In genomic region chr5:138438724-138439536, GRCh38 we compare ENCODE assay signal across 8 cellular contexts. TPM values are rescaled to one million over a fixed set of nuclear protein-coding genes. Genes with fewer than 3 reads are reported as not detected.
DNase-seq lines count a peak whose midpoint lies in the region; ATAC-seq and TF ChIP-seq lines count a peak whose summit lies in the region.

Gene REEP2 (plus strand): TSS chr5:138439057. CDS start chr5:138439209, 152 bp downstream.

- TF ChIP-seq EP300 in ovary (IDR thresholded peaks at IDR 0.05): no peak

- H3K4me1 ChIP-seq in Peyer's patch (peaks cover 0 to 7% (median 2%) of the 10 kb centered on the region in 4 donors), ovary (ENCODE audit: insufficient read depth) (peaks cover 3% of the 10 kb centered on the region), urinary bladder (ENCODE audit: insufficient read depth) (peaks cover 1% of the 10 kb centered on the region)

- H3K36me3 ChIP-seq in Peyer's patch (peaks cover 0 to 27% (median 0%) of the 10 kb centered on the region in 3 donors), ovary (no peaks in the 10 kb centered on the region), urinary bladder (ENCODE audit: insufficient read depth) (peaks cover 3% of the 10 kb centered on the region)

- WGBS in ovary, 3 donors: 0 to 1% (median 1%) methylated on average over 53 to 68 of the region's 68 CpGs
- WGBS in urinary bladder: under 1% methylated on average over 68 of the region's 68 CpGs

- H3K27ac ChIP-seq in 22Rv1: peak within 1 kb of the TSS; percentile 29
- H3K27ac ChIP-seq in Peyer's patch: no peak within 1 kb of the TSS
- no peak within 1 kb of the TSS for H3K27ac ChIP-seq in ovary
- no peak within 1 kb of the TSS for H3K27ac ChIP-seq in urinary bladder (ENCODE audit: low read depth)

- no peak for TF ChIP-seq CTCF in 22Rv1 (IDR thresholded peaks at IDR 0.05)
- no peak for TF ChIP-seq CTCF in Peyer's patch (IDR thresholded peaks at IDR 0.05)
- no peak for TF ChIP-seq CTCF in ovary (IDR thresholded peaks at IDR 0.05)

- no peaks in the 10 kb centered on the region for H3K9me3 ChIP-seq in Peyer's patch
- H3K9me3 ChIP-seq in ovary: no peaks in the 10 kb centered on the region

- TF ChIP-seq POLR2A in Peyer's patch (IDR thresholded peaks at IDR 0.05) (no peak), ovary (IDR thresholded peaks at IDR 0.05) (no peak)

- peak in 2 of 3 donors; percentile 32 to 62 for DNase-seq in Peyer's patch
- DNase-seq in activated naive CD4-positive, alpha-beta T cell treated with Interleukin-2 at 50 U/mL for 16 hours: peak; percentile 77
- DNase-seq in globus pallidus (ENCODE audit: low spot score): peak; percentile 22
- DNase-seq in ovary: peak in 4 of 5 donors; percentile 35 to 66 (median 55)

- H3K27me3 ChIP-seq in Peyer's patch: no peaks in the 10 kb centered on the region
- H3K27me3 ChIP-seq in ovary: no peaks in the 10 kb centered on the region

- ATAC-seq in GM18868 (IDR thresholded peaks at IDR 0.05; ENCODE audit: unreplicated experiment) (peak; percentile 85), HG03460 (IDR thresholded peaks at IDR 0.05; ENCODE audit: unreplicated experiment) (peak; percentile 71)

- intact Hi-C loops in ovary (cut with DNase I): no loop called here

- H3K4me3 ChIP-seq in Peyer's patch: peak within 1 kb of the TSS; percentile 31 to 57 (median 48)
- peak within 1 kb of the TSS; percentile 29 for H3K4me3 ChIP-seq in ovary
- H3K4me3 ChIP-seq in urinary bladder (ENCODE audit: low read depth, low read length): peak within 1 kb of the TSS; percentile 51

RNA-seq across cellular contexts. Expression of gene REEP2, which starts in this region (rescaled TPM):
- 10 to 100 TPM in 1 of 4 donors, 1 to 10 TPM in 3; 1.7 to 10.7 (median 2.1) TPM for total RNA-seq in Peyer's patch
- 10 to 100 TPM in 1 of 7 donors, 1 to 10 TPM in 6; 3.5 to 11.4 (median 5.7) TPM for total RNA-seq in ovary
- 1 to 10 TPM; 3.5 to 8.0 TPM for polyA plus RNA-seq in ovary
- total RNA-seq in urinary bladder: 5.3 TPM
- polyA plus RNA-seq in urinary bladder: 17.6 TPM

Comparison
In these comparisons a context has a peak if more than half of its experiments do, and no peak if none do; other contexts are left out.
1. DNase-seq: peak in every context shown above with its lines; median percentile 77 in activated naive CD4-positive, alpha-beta T cell treated with Interleukin-2 at 50 U/mL for 16 hours; 55 in ovary; 47 in Peyer's patch; 22 in globus pallidus.